1 cellular context compared by ENCODE assay signal in the genomic region with DNA sequence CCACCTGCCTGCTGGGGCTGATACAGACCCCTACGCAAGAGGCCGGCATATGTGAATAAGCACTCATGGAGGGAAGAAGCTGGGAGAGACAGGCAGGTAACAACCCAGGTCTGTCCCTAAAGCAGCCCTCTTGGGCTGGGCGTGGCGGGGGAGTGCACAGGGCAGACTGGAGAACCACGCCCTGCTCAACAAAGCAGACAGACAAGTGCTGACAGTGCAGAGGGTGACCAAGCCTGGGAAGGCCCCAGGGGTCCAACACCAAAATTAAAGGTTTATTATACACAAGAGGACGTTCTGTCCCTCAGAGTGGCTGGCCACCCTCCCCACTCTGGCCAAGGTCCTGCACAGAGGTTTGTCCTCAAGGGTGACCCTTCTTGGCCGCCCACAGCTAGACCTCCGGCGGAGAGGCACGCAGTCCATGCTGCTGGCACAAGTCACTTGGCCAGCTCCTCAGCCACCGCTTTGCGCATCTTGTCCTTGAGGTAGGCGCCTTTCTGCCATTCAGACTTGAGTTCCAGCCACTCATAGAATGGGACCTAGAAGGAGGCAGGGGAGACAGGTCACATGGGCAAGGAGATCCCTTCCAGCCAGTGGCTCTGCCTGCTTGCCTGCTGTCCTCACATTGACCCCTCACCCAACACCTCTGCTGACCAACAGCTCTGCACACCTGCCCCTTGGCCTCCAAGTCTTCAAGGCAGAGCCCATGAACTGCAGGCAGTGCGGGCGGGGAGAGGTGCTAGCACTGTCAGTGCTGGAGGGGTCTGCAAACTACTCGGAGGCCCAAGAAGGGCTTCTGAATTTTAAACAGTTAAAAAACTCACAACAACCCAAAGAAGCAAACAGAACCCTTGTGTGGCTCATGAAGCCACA.
A peak's percentile ranks its signal among the peaks of the same experiment; 100 is the strongest.
TF ChIP-seq lines count a peak whose summit lies in the region.

No MANE protein-coding gene starts in this region.

TF ChIP-seq in H1, 55 proteins besides CTCF, POLR2A, EP300 and RAD21:
- TF ChIP-seq, protein P1, sequence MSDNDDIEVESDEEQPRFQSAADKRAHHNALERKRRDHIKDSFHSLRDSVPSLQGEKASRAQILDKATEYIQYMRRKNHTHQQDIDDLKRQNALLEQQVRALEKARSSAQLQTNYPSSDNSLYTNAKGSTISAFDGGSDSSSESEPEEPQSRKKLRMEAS (IDR thresholded peaks at IDR 0.05) = no peak
- TF ChIP-seq POLR2AphosphoS5 (IDR thresholded peaks at IDR 0.05; ENCODE audit: low read depth, low read length) = 0 out of 2 replicates have a peak, but pooled peaks have one; percentile 2
